Comparison of ENCODE assay signal across 12 cellular contexts in genomic region chr17:82893779-82894178, GRCh38. TPM values are rescaled to one million over a fixed set of nuclear protein-coding genes. Genes with fewer than 3 reads are reported as not detected.
A peak's percentile ranks its signal among the peaks of the same experiment; 100 is the strongest.
DNase-seq lines count a peak whose midpoint lies in the region; ATAC-seq and TF ChIP-seq lines count a peak whose summit lies in the region.
"Had no signal": no experiment of that assay in that cellular context is flagged by ENCODE, and none has a peak within 500 bp of the region (broad histone marks: within the 10 kb centered on the region; RNA-seq: fewer than 3 reads in every experiment).

No MANE protein-coding gene starts in this region.

- H3K4me3 Mint-ChIP-seq in CD4-positive, alpha-beta memory T cell, result peak overlapping the region in 4 of 8 donors; percentile 72 to 82 (median 76)
- H3K4me3 Mint-ChIP-seq in T-cell (peak overlapping the region; percentile 41 to 71 (median 71)), endodermal cell (no peak overlapping the region), neural crest cell (no peak overlapping the region)

- H3K9ac ChIP-seq in endodermal cell (ENCODE audit: extremely low read depth, low read length, poor library complexity, severe bottlenecking), result no peak overlapping the region

- H3K9me3 Mint-ChIP-seq in CD4-positive, alpha-beta memory T cell, result peaks cover 0 to 2% (median 0%) of the 10 kb centered on the region in 8 donors
- H3K9me3 Mint-ChIP-seq in T-cell (no peaks in the 10 kb centered on the region), endodermal cell (peaks cover 2% of the 10 kb centered on the region), neural crest cell (no peaks in the 10 kb centered on the region)

- WGBS in endodermal cell (ENCODE audit: insufficient coverage in 1 of 2, insufficient read length in 1 of 2), 2 experiments, result 83 to 92% methylated on average over 5 to 10 of the region's 10 CpGs

- H3K27ac Mint-ChIP-seq in CD4-positive, alpha-beta memory T cell, result peak overlapping the region; percentile 42 to 99 (median 95)
- H3K27ac Mint-ChIP-seq in T-cell (peak overlapping the region; percentile 88 to 93), endodermal cell (no peak overlapping the region), neural crest cell (ENCODE audit: unreplicated experiment) (peak overlapping the region; percentile 9)

- no peaks in the 10 kb centered on the region for H3K27me3 ChIP-seq in CD4-positive, alpha-beta memory T cell (ENCODE audit: insufficient read depth, low read length)
- no peaks in the 10 kb centered on the region for H3K27me3 ChIP-seq in endodermal cell (ENCODE audit: control insufficient read depth, insufficient read depth, low read length, poor library complexity, severe bottlenecking)
- H3K27me3 ChIP-seq: heart right ventricle, testis had no signal

- intact Hi-C loops in CD4-positive, alpha-beta memory T cell (cut with micrococcal nuclease), result loop anchor here (1.0 kb wide), 3 partner anchors 8 to 111 kb away; no protein-coding TSS in a partner anchor

- POLR2A ChIA-PET in CD4-positive, alpha-beta memory T cell (lab: Charles Lee; ENCODE audit: partially characterized antibody), result interaction anchor here (0.9 to 7.3 kb wide), 5 partner anchors 9 to 158 kb away, joined by 5 to 47 read pairs (median 6); no protein-coding TSS in a partner anchor
- POLR2A ChIA-PET in T-cell (lab: Charles Lee), result no interaction called here

- H3K4me3 ChIP-seq in CD4-positive, alpha-beta memory T cell (ENCODE audit: low read length in 2 of 2), result no peak overlapping the region
- no peak overlapping the region for H3K4me3 ChIP-seq in endodermal cell (ENCODE audit: low read length)
- H3K4me3 ChIP-seq: testis had no signal

- no peaks in the 10 kb centered on the region for H3K27me3 Mint-ChIP-seq in CD4-positive, alpha-beta memory T cell
- H3K27me3 Mint-ChIP-seq in T-cell (no peaks in the 10 kb centered on the region), endodermal cell (ENCODE audit: insufficient read depth) (no peaks in the 10 kb centered on the region), neural crest cell (ENCODE audit: low read depth) (no peaks in the 10 kb centered on the region)

- H3K36me3 Mint-ChIP-seq in CD4-positive, alpha-beta memory T cell, result peaks cover 28 to 35% of the 10 kb centered on the region in 2 donors
- H3K36me3 Mint-ChIP-seq in T-cell (peaks cover 33% of the 10 kb centered on the region), endodermal cell (ENCODE audit: low read depth) (peaks cover 48% of the 10 kb centered on the region), neural crest cell (ENCODE audit: low read depth) (peaks cover 13% of the 10 kb centered on the region)

- H3K36me3 ChIP-seq in CD4-positive, alpha-beta memory T cell (ENCODE audit: insufficient read depth, low read length), result peaks cover 3% of the 10 kb centered on the region
- peaks cover 25% of the 10 kb centered on the region for H3K36me3 ChIP-seq in endodermal cell (ENCODE audit: control insufficient read depth, insufficient read depth, low read length)

- peak overlapping the region; percentile 17 for H3K27ac ChIP-seq in CD4-positive, alpha-beta memory T cell (ENCODE audit: low read depth, low read length)
- H3K27ac ChIP-seq in endodermal cell (ENCODE audit: low read depth, low read length), result peak overlapping the region; percentile 6
- H3K27ac ChIP-seq: testis had no signal

- CTCF ChIA-PET in CD4-positive, alpha-beta memory T cell (lab: Charles Lee; ENCODE audit: partially characterized antibody), result no interaction called here
- CTCF ChIA-PET in T-cell (lab: Charles Lee), result no interaction called here

- peaks cover 16 to 47% (median 29%) of the 10 kb centered on the region in 4 donors for H3K4me1 Mint-ChIP-seq in CD4-positive, alpha-beta memory T cell
- peaks cover 22 to 49% (median 45%) of the 10 kb centered on the region in 3 donors for H3K4me1 Mint-ChIP-seq in T-cell
- no peaks in the 10 kb centered on the region for H3K4me1 Mint-ChIP-seq in endodermal cell
- peaks cover 5% of the 10 kb centered on the region for H3K4me1 Mint-ChIP-seq in neural crest cell

- ATAC-seq in T-cell (replicated peaks in 1 of 4), result peak in 1 of 4 experiments; percentile 18
- no peak for ATAC-seq in HG02623 (IDR thresholded peaks at IDR 0.05; ENCODE audit: unreplicated experiment)
- ATAC-seq: HepG2 had no signal

- H3K9me3 ChIP-seq in CD4-positive, alpha-beta memory T cell (ENCODE audit: control insufficient read depth in 1 of 2, low read length in 2 of 2), result no peaks in the 10 kb centered on the region
- no peaks in the 10 kb centered on the region for H3K9me3 ChIP-seq in endodermal cell (ENCODE audit: control insufficient read depth, low read length)
- H3K9me3 ChIP-seq: heart right ventricle, testis had no signal

- no peak for DNase-seq in CD4-positive, alpha-beta memory T cell
- DNase-seq in T-cell, result peak in 1 of 34 experiments; percentile 33
- no peak for DNase-seq in endodermal cell
- no peak for DNase-seq in neural crest cell (ENCODE audit: low read depth, low spot score)
- no peak for DNase-seq in retina
- DNase-seq in DMS 273 treated with DMSO at 0.1 percent for 48 hours (lab: John Stamatoyannopoulos, UW), result no peak
- DNase-seq in activated CD4-positive, alpha-beta T cell treated with anti-CD3 and anti-CD28 coated beads for 4 hours, result no peak
- DNase-seq: heart right ventricle, NCI-H2029 treated with DMSO at 0.1 percent for 48 hours, testis had no signal

- no peak for TF ChIP-seq CTCF in endodermal cell (conservative IDR thresholded peaks at IDR 0.05)
- no peak for TF ChIP-seq CTCF in neural crest cell (conservative IDR thresholded peaks at IDR 0.05)

- H3K4me1 ChIP-seq in CD4-positive, alpha-beta memory T cell (ENCODE audit: insufficient read depth, low read length), result peaks cover 25% of the 10 kb centered on the region
- H3K4me1 ChIP-seq in endodermal cell (ENCODE audit: control insufficient read depth, insufficient read depth, low read length), result no peaks in the 10 kb centered on the region
- H3K4me1 ChIP-seq: testis had no signal

RNA-seq across cellular contexts. Expression of gene ZNF750, which starts 54.0 kb away (rescaled TPM):
- not detected for total RNA-seq in CD4-positive, alpha-beta memory T cell
- polyA plus RNA-seq in CD4-positive, alpha-beta memory T cell, result not detected
- total RNA-seq in T-cell, result not detected
- total RNA-seq in endodermal cell, result not detected
- polyA plus RNA-seq in endodermal cell (2013, experiment 1 of 2), result not detected
- not detected for polyA plus RNA-seq in endodermal cell (2013, experiment 2 of 2)
- total RNA-seq in neural crest cell, result not detected in 2 replicates
- total RNA-seq: HepG2 had no signal
- polyA plus RNA-seq: HepG2 had no signal

Comparison
In these comparisons a context has a peak if more than half of its experiments do, and no peak if none do; other contexts are left out.
1. H3K4me3 Mint-ChIP-seq: peak in T-cell (3 of 3); none in endodermal cell (single experiment) and neural crest cell (single experiment).